2 cellular contexts compared by ENCODE assay signal in genomic region chr4:186693894-186694293, GRCh38.
A peak's percentile ranks its signal among the peaks of the same experiment; 100 is the strongest.
TF ChIP-seq lines count a peak whose summit lies in the region.

No MANE protein-coding gene starts in this region.

TF ChIP-seq in HepG2, 621 proteins besides CTCF, POLR2A, EP300 and RAD21:
- TF ChIP-seq ESRRA (CRISPR knock-in tag; IDR thresholded peaks at IDR 0.05; ENCODE audit: low read depth) = no peak
- TF ChIP-seq ZNF460 (CRISPR knock-in tag; IDR thresholded peaks at IDR 0.05; ENCODE audit: borderline replicate concordance) = no peak
- TF ChIP-seq MNT (IDR thresholded peaks at IDR 0.05) = 0 out of 2 replicates have a peak, but pooled peaks have one; percentile 3
- no peak for TF ChIP-seq MTA1 (CRISPR knock-in tag; IDR thresholded peaks at IDR 0.05; ENCODE audit: borderline replicate concordance)
- no peak for TF ChIP-seq PHF8 (CRISPR knock-in tag; IDR thresholded peaks at IDR 0.05)

TF ChIP-seq in H1, 55 proteins besides CTCF, POLR2A, EP300 and RAD21:
- TF ChIP-seq SAP30 (IDR thresholded peaks at IDR 0.05; ENCODE audit: insufficient read depth, insufficient replicate concordance, low read length) = no peak
- no peak for TF ChIP-seq CREB1 (IDR thresholded peaks at IDR 0.05)
- no peak for TF ChIP-seq RFX5 (IDR thresholded peaks at IDR 0.05; ENCODE audit: borderline replicate concordance, low read depth, low read length)
- no peak for TF ChIP-seq TAF1 (IDR thresholded peaks at IDR 0.05; ENCODE audit: low read depth, low read length)
- no peak for TF ChIP-seq MAX (IDR thresholded peaks at IDR 0.05)
- TF ChIP-seq GABPA (IDR thresholded peaks at IDR 0.05; ENCODE audit: borderline replicate concordance, insufficient read depth, low read length) = no peak
- TF ChIP-seq TBP (IDR thresholded peaks at IDR 0.05; ENCODE audit: low read depth, low read length) = no peak
- no peak for TF ChIP-seq HDAC6 (IDR thresholded peaks at IDR 0.05; ENCODE audit: low read depth, low read length)
- TF ChIP-seq SUZ12 (IDR thresholded peaks at IDR 0.05; ENCODE audit: low read length) = no peak
- no peak for TF ChIP-seq GTF2F1 (IDR thresholded peaks at IDR 0.05; ENCODE audit: borderline replicate concordance, low read depth, low read length)
- no peak for TF ChIP-seq ATF2 (IDR thresholded peaks at IDR 0.05; ENCODE audit: low read length)
- TF ChIP-seq SRF (IDR thresholded peaks at IDR 0.05; ENCODE audit: low read depth, low read length) = no peak
- TF ChIP-seq KDM4A (IDR thresholded peaks at IDR 0.05; ENCODE audit: low read depth, low read length, severe bottlenecking) = no peak
- no peak for TF ChIP-seq SIN3A (conservative IDR thresholded peaks at IDR 0.05 in 1 of 2, IDR thresholded peaks at IDR 0.05 in 1 of 2; ENCODE audit: low read depth in 1 of 2, low read length in 2 of 2)
- no peak for TF ChIP-seq BRCA1 (IDR thresholded peaks at IDR 0.05; ENCODE audit: low read depth, low read length)
- no peak for TF ChIP-seq KDM1A (IDR thresholded peaks at IDR 0.05; ENCODE audit: borderline replicate concordance, low read length)
- no peak for TF ChIP-seq BACH1 (IDR thresholded peaks at IDR 0.05; ENCODE audit: low read length)
- TF ChIP-seq SIRT6 (IDR thresholded peaks at IDR 0.05; ENCODE audit: low read length) = no peak
